Comparison of ENCODE assay signal across 24 cellular contexts in the genomic region with DNA sequence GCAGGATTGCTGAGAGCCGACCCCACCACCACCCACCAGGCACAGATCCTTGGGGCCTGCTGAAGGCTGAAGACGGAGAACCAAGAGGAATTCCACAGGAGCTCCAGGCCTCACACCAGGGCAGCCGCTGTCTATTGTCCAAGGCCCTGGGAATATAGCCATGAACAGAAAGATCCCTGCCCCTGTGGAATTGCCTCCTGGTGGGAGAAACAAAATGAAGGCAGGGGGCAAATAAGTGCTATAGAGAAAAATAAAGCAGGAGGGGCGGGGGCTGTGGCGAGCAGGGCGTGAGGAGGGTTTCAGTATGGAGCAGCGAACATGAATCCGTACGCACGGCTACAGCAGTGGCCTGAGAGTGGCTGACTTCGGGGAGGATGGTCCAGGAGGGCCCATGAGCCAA.
DNase-seq lines count a peak whose midpoint lies in the region; ATAC-seq and TF ChIP-seq lines count a peak whose summit lies in the region.
"Had no signal": no experiment of that assay in that cellular context is flagged by ENCODE, and none has a peak within 500 bp of the region (broad histone marks: within the 10 kb centered on the region; RNA-seq: fewer than 3 reads in every experiment).

No MANE protein-coding gene starts in this region.

- peaks cover 27% of the 10 kb centered on the region for H3K27me3 Mint-ChIP-seq in endodermal cell (ENCODE audit: insufficient read depth)

- no peak overlapping the region for H3K4ac ChIP-seq in mesendoderm (ENCODE audit: low read depth, low read length)

- no peak for TF ChIP-seq EP300 in tibial nerve (IDR thresholded peaks at IDR 0.05)

- H3K4me2 ChIP-seq in mesendoderm (ENCODE audit: low read length), result no peak overlapping the region

- ATAC-seq in HG03108 (IDR thresholded peaks at IDR 0.05; ENCODE audit: unreplicated experiment) (no peak), Right ventricle myocardium inferior (no peak)
- ATAC-seq: mucosa of descending colon; natural killer cell; stimulated activated memory B cell treated with anti-CD40 and anti-IgM and Interleukin-4, amounts not matched to agents 10 μg/mL and 1 μg/mL and 100 μg/mL, for 72 hours had no signal

- peaks cover 12% of the 10 kb centered on the region for H3K4me1 Mint-ChIP-seq in endodermal cell
- H3K4me1 Mint-ChIP-seq: activated naive CD4-positive, alpha-beta T cell treated with anti-CD3 and anti-CD28 coated beads, Interleukin-2, amount 50 U/mL, for 24 hours; CD4-positive, CD25-positive, alpha-beta regulatory T cell; natural killer cell; stimulated activated memory B cell treated with anti-CD40 and anti-IgM and Interleukin-4, amounts not matched to agents 10 μg/mL and 1 μg/mL and 100 μg/mL, for 72 hours had no signal

- H3K27me3 ChIP-seq in H7 (ENCODE audit: control insufficient read depth, insufficient read depth, low read length) (no peaks in the 10 kb centered on the region), NT2/D1 (ENCODE audit: insufficient read depth, insufficient read length) (no peaks in the 10 kb centered on the region), endodermal cell (ENCODE audit: control insufficient read depth, insufficient read depth, low read length, poor library complexity, severe bottlenecking) (peaks cover 13% of the 10 kb centered on the region), mesendoderm (ENCODE audit: insufficient read depth, low read length, poor library complexity) (no peaks in the 10 kb centered on the region), tibial nerve (no peaks in the 10 kb centered on the region)

- H2BK5ac ChIP-seq in mesendoderm (ENCODE audit: low read length), result no peak overlapping the region

- no peaks in the 10 kb centered on the region for H3K79me2 ChIP-seq in mesendoderm (ENCODE audit: control insufficient read depth, insufficient read depth, low read length)

- no peaks in the 10 kb centered on the region for H3K36me3 Mint-ChIP-seq in endodermal cell (ENCODE audit: low read depth)
- H3K36me3 Mint-ChIP-seq: activated naive CD4-positive, alpha-beta T cell treated with anti-CD3 and anti-CD28 coated beads, Interleukin-2, amount 50 U/mL, for 24 hours; CD4-positive, CD25-positive, alpha-beta regulatory T cell; natural killer cell; stimulated activated memory B cell treated with anti-CD40 and anti-IgM and Interleukin-4, amounts not matched to agents 10 μg/mL and 1 μg/mL and 100 μg/mL, for 72 hours had no signal

- H2BK120ac ChIP-seq in mesendoderm (ENCODE audit: low read depth, low read length), result no peak overlapping the region

- peak overlapping the region; percentile 77 for H3K27ac Mint-ChIP-seq in endodermal cell
- H3K27ac Mint-ChIP-seq: activated naive CD4-positive, alpha-beta T cell treated with anti-CD3 and anti-CD28 coated beads, Interleukin-2, amount 50 U/mL, for 24 hours; CD4-positive, CD25-positive, alpha-beta regulatory T cell; natural killer cell; stimulated activated memory B cell treated with anti-CD40 and anti-IgM and Interleukin-4, amounts not matched to agents 10 μg/mL and 1 μg/mL and 100 μg/mL, for 72 hours had no signal

- 48 to 66% methylated on average over 6 to 11 of the region's 11 CpGs for WGBS in endodermal cell (ENCODE audit: insufficient coverage in 1 of 2, insufficient read length in 1 of 2), 2 experiments
- WGBS in mesendoderm (ENCODE audit: extremely low coverage, insufficient coverage, low lambda C conversion rate), result no CpG with 5 or more reads among the region's 11 CpGs
- 78% methylated on average over 11 of the region's 11 CpGs for WGBS in tibial nerve, 2 donors

- H4K5ac ChIP-seq in mesendoderm (ENCODE audit: low read length), result no peak overlapping the region

- H3K4me3 Mint-ChIP-seq in endodermal cell, result no peak overlapping the region
- H3K4me3 Mint-ChIP-seq: activated naive CD4-positive, alpha-beta T cell treated with anti-CD3 and anti-CD28 coated beads, Interleukin-2, amount 50 U/mL, for 24 hours; CD4-positive, CD25-positive, alpha-beta regulatory T cell; natural killer cell; stimulated activated memory B cell treated with anti-CD40 and anti-IgM and Interleukin-4, amounts not matched to agents 10 μg/mL and 1 μg/mL and 100 μg/mL, for 72 hours had no signal

- no peak overlapping the region for H2AK5ac ChIP-seq in mesendoderm (ENCODE audit: low read length)

- no peak for TF ChIP-seq POLR2A in tibial nerve (IDR thresholded peaks at IDR 0.05)

- no peak overlapping the region for H3K4me3 ChIP-seq in H7 (ENCODE audit: insufficient read depth, low read depth, low read length)
- H3K4me3 ChIP-seq in NT2/D1 (ENCODE audit: insufficient read length, low read depth), result no peak overlapping the region
- no peak overlapping the region for H3K4me3 ChIP-seq in endodermal cell (ENCODE audit: low read length)
- H3K4me3 ChIP-seq in mesendoderm (ENCODE audit: low read length), result no peak overlapping the region
- H3K4me3 ChIP-seq in tibial nerve, result no peak overlapping the region
- H3K4me3 ChIP-seq: coronary artery, lower lobe of right lung, mucosa of descending colon had no signal

- H3K79me1 ChIP-seq in mesendoderm (ENCODE audit: low read length), result no peaks in the 10 kb centered on the region

- TF ChIP-seq CTCF in endodermal cell (conservative IDR thresholded peaks at IDR 0.05) (no peak), tibial nerve (IDR thresholded peaks at IDR 0.05) (no peak)

- no peak overlapping the region for H2BK15ac ChIP-seq in mesendoderm (replicated peaks; ENCODE audit: low read depth)

- H3K36me3 ChIP-seq in H7 (replicated peaks; ENCODE audit: control insufficient read depth, insufficient read depth, low read length), result no peaks in the 10 kb centered on the region
- peaks cover 19% of the 10 kb centered on the region for H3K36me3 ChIP-seq in NT2/D1 (ENCODE audit: insufficient read depth, insufficient read length, low read length)
- H3K36me3 ChIP-seq in endodermal cell (ENCODE audit: control insufficient read depth, insufficient read depth, low read length), result no peaks in the 10 kb centered on the region
- H3K36me3 ChIP-seq in mesendoderm (ENCODE audit: control insufficient read depth, insufficient read depth, low read length), result no peaks in the 10 kb centered on the region
- peaks cover 0 to 24% (median 0%) of the 10 kb centered on the region in 3 donors for H3K36me3 ChIP-seq in tibial nerve
- H3K36me3 ChIP-seq: lower lobe of right lung had no signal

- intact Hi-C loops in Right ventricle myocardium inferior (cut with DNase I), result no loop called here

- no peak overlapping the region for H3K18ac ChIP-seq in mesendoderm (ENCODE audit: low read length)

- H3K9me3 Mint-ChIP-seq in endodermal cell, result no peaks in the 10 kb centered on the region
- H3K9me3 Mint-ChIP-seq: activated naive CD4-positive, alpha-beta T cell treated with anti-CD3 and anti-CD28 coated beads, Interleukin-2, amount 50 U/mL, for 24 hours; CD4-positive, CD25-positive, alpha-beta regulatory T cell; natural killer cell; stimulated activated memory B cell treated with anti-CD40 and anti-IgM and Interleukin-4, amounts not matched to agents 10 μg/mL and 1 μg/mL and 100 μg/mL, for 72 hours had no signal

- DNase-seq in H7 (peak; percentile 76), NT2/D1 (ENCODE audit: low read depth, low spot score) (peak; percentile 51), endodermal cell (peak; percentile 84), mesendoderm (peak; percentile 31), tibial nerve (ENCODE audit: low spot score in 2 of 2) (no peak), activated T-cell treated with anti-CD3 and anti-CD28 coated beads for 4 hours (no peak), Right ventricle myocardium inferior (ENCODE audit: missing footprints) (no peak)
- DNase-seq: activated CD4-positive, alpha-beta T cell treated with anti-CD3 and anti-CD28 coated beads for 4 hours; amygdala; Calu3; CD4-positive, CD25-positive, alpha-beta regulatory T cell; DND-41; KG1; lower lobe of right lung; mucosa of descending colon; natural killer cell; NCI-H1105; NCI-H187 treated with DMSO at 0.1 percent for 48 hours; NCI-H526 treated with DMSO at 0.1 percent for 48 hours; Right ventricle myocardium superior had no signal

- no peak overlapping the region for H3K23ac ChIP-seq in mesendoderm (ENCODE audit: low read length)

- H3K9ac ChIP-seq in NT2/D1 (ENCODE audit: insufficient read length, low read depth) (peak overlapping the region; percentile 73), endodermal cell (ENCODE audit: extremely low read depth, low read length, poor library complexity, severe bottlenecking) (no peak overlapping the region), mesendoderm (ENCODE audit: low read length) (no peak overlapping the region)

- no peak overlapping the region for H4K8ac ChIP-seq in mesendoderm (ENCODE audit: low read depth, low read length)

- H3K9me3 ChIP-seq in NT2/D1 (ENCODE audit: insufficient read depth, low read length) (no peaks in the 10 kb centered on the region), endodermal cell (ENCODE audit: control insufficient read depth, low read length) (no peaks in the 10 kb centered on the region), tibial nerve (no peaks in the 10 kb centered on the region)
- H3K9me3 ChIP-seq: lower lobe of right lung, mucosa of descending colon had no signal

- H3K4me1 ChIP-seq in NT2/D1 (ENCODE audit: insufficient read depth, insufficient read length) (peaks cover 13% of the 10 kb centered on the region), endodermal cell (ENCODE audit: control insufficient read depth, insufficient read depth, low read length) (peaks cover 19% of the 10 kb centered on the region), mesendoderm (ENCODE audit: control insufficient read depth, low read depth, low read length) (no peaks in the 10 kb centered on the region), tibial nerve (peaks cover 0 to 4% (median 0%) of the 10 kb centered on the region in 4 donors)
- H3K4me1 ChIP-seq: lower lobe of right lung had no signal

- peak overlapping the region; percentile 86 for H3K27ac ChIP-seq in endodermal cell (ENCODE audit: low read depth, low read length)
- H3K27ac ChIP-seq in mesendoderm (ENCODE audit: low read depth, low read length), result no peak overlapping the region
- no peak overlapping the region for H3K27ac ChIP-seq in tibial nerve
- H3K27ac ChIP-seq: coronary artery, lower lobe of right lung had no signal

- H3K56ac ChIP-seq in mesendoderm (ENCODE audit: low read length), result no peak overlapping the region

Comparison
In these comparisons a context has a peak if more than half of its experiments do, and no peak if none do; other contexts are left out.
1. DNase-seq: peak in H7 (single experiment), NT2/D1 (single experiment), endodermal cell (single experiment) and mesendoderm (single experiment); none in tibial nerve (0 of 2), activated T-cell treated with anti-CD3 and anti-CD28 coated beads for 4 hours (single experiment) and Right ventricle myocardium inferior (single experiment).